14 cellular contexts compared by ENCODE assay signal in genomic region chr12:115597157-115597712, GRCh38.
DNase-seq lines count a peak whose midpoint lies in the region; ATAC-seq, FAIRE-seq and TF ChIP-seq lines count a peak whose summit lies in the region.
"Had no signal": no experiment of that assay in that cellular context is flagged by ENCODE, and none has a peak within 500 bp of the region (broad histone marks: within the 10 kb centered on the region; RNA-seq: fewer than 3 reads in every experiment).

No MANE protein-coding gene starts in this region.

- H3K9me3 ChIP-seq in keratinocyte (ENCODE audit: control insufficient read depth, low read depth, low read length): no peaks in the 10 kb centered on the region
- H3K9me3 ChIP-seq in small intestine (ENCODE audit: control insufficient read depth, low read depth): no peaks in the 10 kb centered on the region

- DNase-seq in EL: peak; percentile 76
- DNase-seq in HK-2 (ENCODE audit: unreplicated experiment): peak; percentile 1
- DNase-seq in keratinocyte (ENCODE audit: low read depth, low spot score): peak; percentile 23
- DNase-seq in activated T-helper 1 cell treated with anti-CD3 and anti-CD28 coated beads, Interleukin-12 subunit alpha, Interleukin-12 subunit beta, Interleukin-2, Interleukin-4 antibody, amounts not matched to agents 30 ng/mL and 10 ng/mL and 1 ng/mL, durations not matched to agents 14 hours and 24 hours and 36 hours (ENCODE audit: low spot score): no peak
- no peak for DNase-seq in small intestine
- DNase-seq: activated CD4-positive, CD25-positive, alpha-beta regulatory T cell treated with anti-CD3 and anti-CD28 coated beads, Interleukin-2, amount 50 U/mL, for 72 hours; activated naive CD4-positive, alpha-beta T cell treated with anti-CD3 and anti-CD28 coated beads for 36 hours; dermis blood vessel endothelial cell; DMS79; KBM-7; NCI-H345; right cardiac atrium had no signal

- H3K36me3 Mint-ChIP-seq in activated T-helper 17 cell treated with anti-CD3 and anti-CD28 coated beads, Interleukin-2, amount 50 U/mL, for 72 hours (ENCODE audit: low read depth): no peaks in the 10 kb centered on the region
- H3K36me3 Mint-ChIP-seq in activated T-helper 1 cell treated with anti-CD3 and anti-CD28 coated beads, Interleukin-12 subunit alpha, Interleukin-12 subunit beta, Interleukin-2, Interleukin-4 antibody, amounts not matched to agents 30 ng/mL and 10 ng/mL and 1 ng/mL, durations not matched to agents 14 hours and 24 hours and 36 hours (ENCODE audit: low read depth): no peaks in the 10 kb centered on the region

- H3K9me3 Mint-ChIP-seq in activated T-helper 17 cell treated with anti-CD3 and anti-CD28 coated beads, Interleukin-2, amount 50 U/mL, for 72 hours: peaks cover 9% of the 10 kb centered on the region
- H3K9me3 Mint-ChIP-seq in activated T-helper 1 cell treated with anti-CD3 and anti-CD28 coated beads, Interleukin-12 subunit alpha, Interleukin-12 subunit beta, Interleukin-2, Interleukin-4 antibody, amounts not matched to agents 30 ng/mL and 10 ng/mL and 1 ng/mL, durations not matched to agents 14 hours and 24 hours and 36 hours: peaks cover 17% of the 10 kb centered on the region
- H3K9me3 Mint-ChIP-seq: activated naive CD4-positive, alpha-beta T cell treated with anti-CD3 and anti-CD28 coated beads for 36 hours had no signal

- no peaks in the 10 kb centered on the region for H3K4me1 Mint-ChIP-seq in activated T-helper 17 cell treated with anti-CD3 and anti-CD28 coated beads, Interleukin-2, amount 50 U/mL, for 72 hours
- H3K4me1 Mint-ChIP-seq in activated T-helper 1 cell treated with anti-CD3 and anti-CD28 coated beads, Interleukin-12 subunit alpha, Interleukin-12 subunit beta, Interleukin-2, Interleukin-4 antibody, amounts not matched to agents 30 ng/mL and 10 ng/mL and 1 ng/mL, durations not matched to agents 14 hours and 24 hours and 36 hours (ENCODE audit: low read depth): no peaks in the 10 kb centered on the region

- dilution Hi-C loops in keratinocyte (cut with MboI; ENCODE audit: extremely low pct_ligation_motif_present, low sequenced_read_pairs): no loop called here

- no peaks in the 10 kb centered on the region for H3K4me1 ChIP-seq in keratinocyte (ENCODE audit: control insufficient read depth, extremely low read depth, insufficient read depth, low read length)
- no peaks in the 10 kb centered on the region for H3K4me1 ChIP-seq in small intestine (ENCODE audit: control insufficient read depth in 2 of 2, insufficient read depth in 1 of 2, low read depth in 1 of 2, low read length in 1 of 2)

- no peak overlapping the region for H3K4me2 ChIP-seq in keratinocyte (ENCODE audit: control insufficient read depth, extremely low read depth, insufficient read depth, low read depth, low read length)

- no peaks in the 10 kb centered on the region for H3K9me1 ChIP-seq in keratinocyte (ENCODE audit: control insufficient read depth, extremely low read depth, insufficient read depth, low read length)

- no peak overlapping the region for H3K27ac Mint-ChIP-seq in activated T-helper 17 cell treated with anti-CD3 and anti-CD28 coated beads, Interleukin-2, amount 50 U/mL, for 72 hours
- no peak overlapping the region for H3K27ac Mint-ChIP-seq in activated T-helper 1 cell treated with anti-CD3 and anti-CD28 coated beads, Interleukin-12 subunit alpha, Interleukin-12 subunit beta, Interleukin-2, Interleukin-4 antibody, amounts not matched to agents 30 ng/mL and 10 ng/mL and 1 ng/mL, durations not matched to agents 14 hours and 24 hours and 36 hours
- H3K27ac Mint-ChIP-seq: activated naive CD4-positive, alpha-beta T cell treated with anti-CD3 and anti-CD28 coated beads for 36 hours had no signal

- no peak overlapping the region for H2AFZ ChIP-seq in keratinocyte (ENCODE audit: control insufficient read depth, low read length)

- no peak overlapping the region for H3K4me3 ChIP-seq in keratinocyte (ENCODE audit: control insufficient read depth in 2 of 3, extremely low read depth in 1 of 3, insufficient read depth in 2 of 3, low read depth in 1 of 3, low read length in 3 of 3)
- H3K4me3 ChIP-seq in small intestine (ENCODE audit: low read depth in 1 of 2, low read length in 2 of 2): no peak overlapping the region

- H3K4me3 Mint-ChIP-seq in activated T-helper 17 cell treated with anti-CD3 and anti-CD28 coated beads, Interleukin-2, amount 50 U/mL, for 72 hours: no peak overlapping the region
- no peak overlapping the region for H3K4me3 Mint-ChIP-seq in activated T-helper 1 cell treated with anti-CD3 and anti-CD28 coated beads, Interleukin-12 subunit alpha, Interleukin-12 subunit beta, Interleukin-2, Interleukin-4 antibody, amounts not matched to agents 30 ng/mL and 10 ng/mL and 1 ng/mL, durations not matched to agents 14 hours and 24 hours and 36 hours
- H3K4me3 Mint-ChIP-seq: activated naive CD4-positive, alpha-beta T cell treated with anti-CD3 and anti-CD28 coated beads for 36 hours had no signal

- no peaks in the 10 kb centered on the region for H3K36me3 ChIP-seq in keratinocyte (ENCODE audit: control insufficient read depth in 2 of 2, extremely low read depth in 1 of 2, insufficient read depth in 2 of 2, low read length in 2 of 2)
- no peaks in the 10 kb centered on the region for H3K36me3 ChIP-seq in small intestine (ENCODE audit: control insufficient read depth in 2 of 2, insufficient read depth in 2 of 2, low read length in 2 of 2)

- no peak for TF ChIP-seq CTCF in keratinocyte (optimal IDR thresholded peaks at IDR 0.05 in 1 of 3, IDR thresholded peaks at IDR 0.05 in 1 of 3, conservative IDR thresholded peaks at IDR 0.05 in 1 of 3; ENCODE audit: extremely low read depth in 1 of 3, insufficient read depth in 2 of 3, low read length in 3 of 3)

- peaks cover 13% of the 10 kb centered on the region for H3K27me3 ChIP-seq in keratinocyte (ENCODE audit: control insufficient read depth, extremely low read depth, insufficient read depth, low read length)
- H3K27me3 ChIP-seq in small intestine (ENCODE audit: control insufficient read depth in 2 of 2, insufficient read depth in 2 of 2, low read length in 2 of 2): no peaks in the 10 kb centered on the region

- intact Hi-C loops in activated T-helper 1 cell treated with anti-CD3 and anti-CD28 coated beads, Interleukin-12 subunit alpha, Interleukin-12 subunit beta, Interleukin-2, Interleukin-4 antibody, amounts not matched to agents 30 ng/mL and 10 ng/mL and 1 ng/mL, durations not matched to agents 14 hours and 24 hours and 36 hours (cut with micrococcal nuclease): no loop called here

- FAIRE-seq in keratinocyte (lab: Jason Lieb, UNC): no peak
- FAIRE-seq in small intestine (lab: Jason Lieb, UNC): no peak

- H3K79me2 ChIP-seq in keratinocyte (ENCODE audit: control insufficient read depth, insufficient read depth, low read length): no peaks in the 10 kb centered on the region

- peak; percentile 50 for ATAC-seq in activated T-helper 17 cell treated with anti-CD3 and anti-CD28 coated beads, Interleukin-2, amount 50 U/mL, for 72 hours (replicated peaks)
- no peak for ATAC-seq in HG02759 (IDR thresholded peaks at IDR 0.05; ENCODE audit: unreplicated experiment)
- ATAC-seq: right cardiac atrium had no signal

- H4K20me1 ChIP-seq in keratinocyte (ENCODE audit: control insufficient read depth, extremely low read depth, insufficient read depth, low read length): no peaks in the 10 kb centered on the region

- H3K27me3 Mint-ChIP-seq in activated T-helper 17 cell treated with anti-CD3 and anti-CD28 coated beads, Interleukin-2, amount 50 U/mL, for 72 hours: peaks cover 3% of the 10 kb centered on the region
- no peaks in the 10 kb centered on the region for H3K27me3 Mint-ChIP-seq in activated T-helper 1 cell treated with anti-CD3 and anti-CD28 coated beads, Interleukin-12 subunit alpha, Interleukin-12 subunit beta, Interleukin-2, Interleukin-4 antibody, amounts not matched to agents 30 ng/mL and 10 ng/mL and 1 ng/mL, durations not matched to agents 14 hours and 24 hours and 36 hours (ENCODE audit: insufficient read depth)

- no peak overlapping the region for H3K9ac ChIP-seq in keratinocyte (ENCODE audit: control insufficient read depth, extremely low read depth, insufficient read depth, low read length)

- 57 to 72% (median 69%) methylated on average over 3 of the region's 3 CpGs for WGBS in small intestine, 3 donors

- H3K27ac ChIP-seq in keratinocyte (ENCODE audit: control insufficient read depth, insufficient read depth, low read length) (no peak overlapping the region), small intestine (ENCODE audit: low read depth in 1 of 2, low read length in 1 of 2) (no peak overlapping the region)

Comparison
In these comparisons a context has a peak if more than half of its experiments do, and no peak if none do; other contexts are left out.
1. DNase-seq: peak in EL (single experiment), HK-2 (single experiment) and keratinocyte (single experiment); none in activated T-helper 1 cell treated with anti-CD3 and anti-CD28 coated beads, Interleukin-12 subunit alpha, Interleukin-12 subunit beta, Interleukin-2, Interleukin-4 antibody, amounts not matched to agents 30 ng/mL and 10 ng/mL and 1 ng/mL, durations not matched to agents 14 hours and 24 hours and 36 hours (single experiment) and small intestine (single experiment).